8 cellular contexts compared by ENCODE assay signal in the genomic region with DNA sequence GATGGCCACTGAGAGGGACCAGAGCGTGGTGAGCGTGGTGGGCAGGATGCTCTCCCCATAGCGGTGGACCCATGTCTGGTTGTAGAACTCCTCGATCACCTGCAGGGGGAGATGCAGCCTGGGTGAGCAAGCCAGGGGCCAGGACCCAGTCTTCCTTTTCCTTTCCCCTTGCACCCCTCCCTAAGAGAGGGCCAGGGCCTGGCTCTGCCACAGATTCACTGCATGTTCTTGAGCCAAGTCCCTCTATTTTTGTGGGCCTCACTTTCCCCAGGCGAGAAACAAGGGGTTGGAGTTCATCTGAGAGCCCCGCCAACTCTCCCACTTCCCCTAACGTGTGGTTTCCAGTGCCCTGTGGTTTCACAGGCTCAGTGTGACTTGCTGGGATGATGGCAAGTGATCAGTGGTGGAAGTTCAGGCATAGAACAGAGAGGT.
DNase-seq lines count a peak whose midpoint lies in the region; ATAC-seq and TF ChIP-seq lines count a peak whose summit lies in the region.

No MANE protein-coding gene starts in this region.

- H3K9ac ChIP-seq in parathyroid adenoma, result no peak overlapping the region

- TF ChIP-seq CTCF in AG09319 (IDR thresholded peaks at IDR 0.05; ENCODE audit: low read depth, low read length) (peak; percentile 49), GM13976 (IDR thresholded peaks at IDR 0.05; ENCODE audit: borderline replicate concordance, control extremely low read depth, extremely low read depth, insufficient read depth, missing control alignments) (no peak), parathyroid adenoma (IDR thresholded peaks at IDR 0.05) (peak; percentile 18)

- H3K27me3 ChIP-seq in parathyroid adenoma (ENCODE audit: control insufficient read depth, insufficient read depth, low read length), result no peaks in the 10 kb centered on the region

- no peaks in the 10 kb centered on the region for H3K9me3 ChIP-seq in parathyroid adenoma (ENCODE audit: control insufficient read depth, low read length)

- H3K4me1 ChIP-seq in parathyroid adenoma, result no peaks in the 10 kb centered on the region

- H2AFZ ChIP-seq in parathyroid adenoma, result no peak overlapping the region

- H3K79me2 ChIP-seq in parathyroid adenoma, result peaks cover 13% of the 10 kb centered on the region

- H3K4me3 ChIP-seq in parathyroid adenoma (ENCODE audit: low read depth, low read length), result no peak overlapping the region

- ATAC-seq in GM18867 (IDR thresholded peaks at IDR 0.05; ENCODE audit: unreplicated experiment), result no peak

- H3K27ac ChIP-seq in parathyroid adenoma, result no peak overlapping the region

- in situ Hi-C loops in GM13976 (cut with MboI; ENCODE audit: low sequenced_read_pairs, unreplicated experiment), result no loop called here

- H3K4me2 ChIP-seq in parathyroid adenoma (ENCODE audit: low read length), result no peak overlapping the region

- no peaks in the 10 kb centered on the region for H3K36me3 ChIP-seq in parathyroid adenoma (ENCODE audit: control insufficient read depth, insufficient read depth, low read length)

- DNase-seq in AG09319 (ENCODE audit: extremely low read depth, low read depth) (no peak), GM13976 (ENCODE audit: low spot score) (peak; percentile 76), NOMO-1 (lab: John Stamatoyannopoulos, UW; ENCODE audit: unreplicated experiment in 2 of 2) (peak; percentile 79 to 81), fibroblast of peridontal ligament (ENCODE audit: extremely low read depth) (peak; percentile 32), cortex of kidney (lab: John Stamatoyannopoulos, UW) (no peak)
- peak; percentile 62 for DNase-seq in activated T-cell treated with anti-CD3 and anti-CD28 coated beads, Interleukin-2, amount 50 U/mL, for 1 hour

Comparison
In these comparisons a context has a peak if more than half of its experiments do, and no peak if none do; other contexts are left out.
1. DNase-seq: peak in GM13976 (single experiment), NOMO-1 (2 of 2), activated T-cell treated with anti-CD3 and anti-CD28 coated beads, Interleukin-2, amount 50 U/mL, for 1 hour (single experiment) and fibroblast of peridontal ligament (single experiment); none in AG09319 (single experiment) and cortex of kidney (single experiment).